ENCODE assay signal across 22 cellular contexts in the genomic region with DNA sequence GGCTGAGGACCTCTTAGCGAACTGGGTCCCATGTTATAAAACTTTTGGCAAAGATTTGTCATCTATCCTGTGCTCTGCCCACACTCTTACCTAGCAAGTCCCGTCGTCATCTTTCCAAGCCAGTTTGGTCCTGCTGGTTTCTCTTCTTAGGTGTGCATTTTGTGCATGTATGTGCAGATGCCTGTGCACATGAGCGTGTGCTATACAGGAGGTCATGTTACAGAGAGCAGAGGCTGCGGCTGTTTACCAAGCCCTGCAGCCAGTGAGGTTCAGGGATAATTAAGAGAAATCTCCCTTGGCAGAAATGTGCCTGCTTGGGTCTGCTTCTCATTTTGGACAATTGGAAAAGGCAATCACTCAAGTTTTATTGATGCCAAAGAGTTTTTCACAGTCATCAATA.
"Had no signal": no experiment of that assay in that cellular context is flagged by ENCODE, and none has a peak within 500 bp of the region (broad histone marks: within the 10 kb centered on the region; RNA-seq: fewer than 3 reads in every experiment).

No MANE protein-coding gene starts in this region.

- DNase-seq: activated CD4-positive, alpha-beta T cell treated with anti-CD3 and anti-CD28 coated beads, Interleukin-2, amount 50 U/mL, for 4 hours; activated CD8-positive, alpha-beta memory T cell treated with anti-CD3 and anti-CD28 coated beads, Interleukin-2, amount 50 U/mL, for 48 hours; activated naive CD4-positive, alpha-beta T cell treated with Interleukin-2 at 50 U/mL for 16 hours; activated naive CD8-positive, alpha-beta T cell treated with anti-CD3 and anti-CD28 coated beads for 36 hours; activated T-cell treated with anti-CD3 and anti-CD28 coated beads, Interleukin-2, amount 50 U/mL, for 4 hours; cerebellar nuclear complex; cortex of kidney; endodermal cell; heart left ventricle; islet precursor cell; left colon; lower lobe of right lung; mesendoderm; naive B cell; retina; stimulated activated CD4-positive, alpha-beta T cell treated with anti-CD3 and anti-CD28 coated beads, Interleukin-2, amount 100 ng/mL, for 48 hours; stimulated activated CD8-positive, alpha-beta memory T cell treated with anti-CD3 and anti-CD28 coated beads, Interleukin-4, amount 100 ng/mL, for 48 hours; stimulated activated naive B cell treated with anti-CD40 and anti-IgM and Interleukin-4, amounts not matched to agents 10 μg/mL and 1 μg/mL and 100 μg/mL, for 72 hours; T1000 had no signal

- ATAC-seq: activated T-cell treated with anti-CD3 and anti-CD28 coated beads, Interleukin-2, amount 50 U/mL, for 4 hours; left colon; lower lobe of right lung; stimulated activated naive B cell treated with anti-CD40 and anti-IgM and Interleukin-4, amounts not matched to agents 10 μg/mL and 1 μg/mL and 100 μg/mL, for 72 hours; WTC11 had no signal

- H3K27ac ChIP-seq: lower lobe of right lung had no signal

- H3K36me3 ChIP-seq: breast epithelium, heart left ventricle, lower lobe of right lung, thoracic aorta had no signal

- H3K4me3 ChIP-seq: breast epithelium, heart left ventricle, lower lobe of right lung had no signal

- H3K9me3 ChIP-seq: breast epithelium, heart left ventricle, lower lobe of right lung, thoracic aorta had no signal

- H3K27me3 ChIP-seq: breast epithelium, heart left ventricle had no signal

- H3K4me1 ChIP-seq: breast epithelium, lower lobe of right lung had no signal
